Comparison of ENCODE assay signal across 14 cellular contexts in genomic region chr2:219507555-219508443, GRCh38. TPM values are rescaled to one million over a fixed set of nuclear protein-coding genes. Genes with fewer than 3 reads are reported as not detected.
DNase-seq lines count a peak whose midpoint lies in the region; ATAC-seq, FAIRE-seq and TF ChIP-seq lines count a peak whose summit lies in the region.
"Had no signal": no experiment of that assay in that cellular context is flagged by ENCODE, and none has a peak within 500 bp of the region (broad histone marks: within the 10 kb centered on the region; RNA-seq: fewer than 3 reads in every experiment).

No MANE protein-coding gene starts in this region.

- POLR2A ChIA-PET in HepG2 (lab: Yijun Ruan, JAX) (interaction anchor here (1.0 to 7.7 kb wide), 2 partner anchors 9 to 119 kb away, joined by 3 to 94 read pairs; partner anchors contain the start of gene GMPPA), K562 (lab: Yijun Ruan, JAX) (interaction anchor here (1.4 to 3.4 kb wide), 2 partner anchors 8 to 12 kb away, joined by 7 to 37 read pairs; partner anchors contain the start of gene GMPPA), RWPE1 (lab: Yijun Ruan, JAX; ENCODE audit: low non-redundant PET) (interaction anchor here (0.6 to 1.1 kb wide), 2 partner anchors 9 to 73 kb away, joined by 3 to 4 read pairs; partner anchors contain the start of genes GMPPA and SPEG)

- no peaks in the 10 kb centered on the region for H3K9me3 ChIP-seq in HepG2 (ENCODE audit: low read length)
- H3K9me3 ChIP-seq in right lobe of liver: no peaks in the 10 kb centered on the region
- H3K9me3 ChIP-seq in K562 (replicated peaks; ENCODE audit: control insufficient read depth, insufficient read depth, low read depth, low read length): no peaks in the 10 kb centered on the region
- H3K9me3 ChIP-seq in osteoblast (ENCODE audit: low read depth, low read length): no peaks in the 10 kb centered on the region
- H3K9me3 ChIP-seq: pancreas, upper lobe of left lung had no signal

- DNase-seq in HepG2 (ENCODE audit: low spot score) (no peak), right lobe of liver (no peak), K562 (ENCODE audit: extremely low read depth in 1 of 4, low spot score in 3 of 4) (no peak), osteoblast (ENCODE audit: insufficient read length, low spot score, missing footprints) (no peak), RWPE1 (ENCODE audit: low spot score) (no peak)
- DNase-seq: activated B cell treated with CpG ODN at 0.5 μM for 24 hours had no signal

- H3K4me2 ChIP-seq in HepG2 (ENCODE audit: low read depth, low read length) (no peak overlapping the region), K562 (ENCODE audit: insufficient read depth, low read length) (no peak overlapping the region), osteoblast (ENCODE audit: insufficient read depth, low read length) (no peak overlapping the region)

- H3K4me1 ChIP-seq in HepG2 (ENCODE audit: insufficient read depth, low read length) (peaks cover 19% of the 10 kb centered on the region), right lobe of liver (peaks cover 0 to 3% (median 0%) of the 10 kb centered on the region in 4 donors), K562 (replicated peaks in 1 of 2; ENCODE audit: control insufficient read depth in 2 of 2, insufficient read depth in 2 of 2, low read length in 2 of 2) (peaks cover 54 to 78% of the 10 kb centered on the region in 2 experiments), osteoblast (ENCODE audit: insufficient read depth, low read length) (peaks cover 12% of the 10 kb centered on the region)

- TF ChIP-seq EP300 in HepG2 (IDR thresholded peaks at IDR 0.05; ENCODE audit: low read depth in 2 of 2, low read length in 2 of 2) (no peak), HepG2 (CRISPR knock-in tag; IDR thresholded peaks at IDR 0.05; ENCODE audit: borderline replicate concordance) (no peak), K562 (IDR thresholded peaks at IDR 0.05; ENCODE audit: low read length) (no peak)

- H2AFZ ChIP-seq in HepG2 (ENCODE audit: low read length): no peak overlapping the region
- no peak overlapping the region for H2AFZ ChIP-seq in K562 (ENCODE audit: low read depth, low read length)
- H2AFZ ChIP-seq in osteoblast (ENCODE audit: low read length): no peak overlapping the region

- TF ChIP-seq CTCF in HepG2 (CRISPR knock-in tag; IDR thresholded peaks at IDR 0.05) (no peak), right lobe of liver (IDR thresholded peaks at IDR 0.05) (no peak), K562 (IDR thresholded peaks at IDR 0.05 in 2 of 3, conservative IDR thresholded peaks at IDR 0.05 in 1 of 3; ENCODE audit: insufficient read depth in 2 of 3, low read depth in 1 of 3, low read length in 3 of 3) (no peak), osteoblast (IDR thresholded peaks at IDR 0.05; ENCODE audit: extremely low read depth, low read depth, low read length) (no peak), RWPE1 (conservative IDR thresholded peaks at IDR 0.05; ENCODE audit: low read depth) (no peak)

- H3K9me1 ChIP-seq in K562 (ENCODE audit: control insufficient read depth, insufficient read depth, low read length): no peaks in the 10 kb centered on the region

- intact Hi-C loops in HepG2 (cut with micrococcal nuclease; ENCODE audit: unreplicated experiment): no loop called here
- intact Hi-C loops in right lobe of liver (cut with DNase I): no loop called here
- intact Hi-C loops in K562 (cut with micrococcal nuclease): no loop called here

- no peak for TF ChIP-seq POLR2A in HepG2 (IDR thresholded peaks at IDR 0.05; ENCODE audit: insufficient read depth in 1 of 2, low read depth in 2 of 2, low read length in 2 of 2)
- TF ChIP-seq POLR2A in right lobe of liver (IDR thresholded peaks at IDR 0.05): no peak
- no peak for TF ChIP-seq POLR2A in K562 (conservative IDR thresholded peaks at IDR 0.05)

- H4K20me1 ChIP-seq in HepG2 (ENCODE audit: insufficient read depth, low read length) (peaks cover 3% of the 10 kb centered on the region; the same call in 1 of the 2 replicates), K562 (replicated peaks; ENCODE audit: control insufficient read depth, insufficient read depth, low read length) (no peaks in the 10 kb centered on the region), osteoblast (ENCODE audit: insufficient read depth, low read length) (peaks cover 10% of the 10 kb centered on the region)

- BruUV-seq in HepG2 (replicated peaks; lab: Mats Ljungman, UMichigan) (no TSS peak), K562 (replicated peaks; lab: Mats Ljungman, UMichigan) (no TSS peak)

- peaks cover 4 to 19% of the 10 kb centered on the region in 2 experiments; a peak in 3 of 5 replicates for H3K27me3 ChIP-seq in HepG2 (ENCODE audit: control insufficient read depth in 1 of 2, insufficient read depth in 2 of 2, low read length in 2 of 2)
- H3K27me3 ChIP-seq in right lobe of liver: no peaks in the 10 kb centered on the region
- H3K27me3 ChIP-seq in K562 (ENCODE audit: control insufficient read depth in 2 of 2, insufficient read depth in 2 of 2, low read length in 2 of 2): no peaks in the 10 kb centered on the region
- peaks cover 19% of the 10 kb centered on the region for H3K27me3 ChIP-seq in osteoblast (ENCODE audit: insufficient read depth, low read length)
- H3K27me3 ChIP-seq: pancreas had no signal

- no peak for FAIRE-seq in HepG2 (lab: Jason Lieb, UNC)
- FAIRE-seq in K562 (lab: Jason Lieb, UNC): peak; percentile 66
- FAIRE-seq: G401.6, pancreas had no signal

- H3K27ac ChIP-seq in HepG2 (ENCODE audit: extremely low read length, insufficient read depth, low read length) (no peak overlapping the region), right lobe of liver (no peak overlapping the region), K562 (ENCODE audit: extremely low read depth, low read depth, low read length) (0 out of 3 replicates have a peak overlapping the region, but pooled peaks have one; percentile 30), temporal lobe (ENCODE audit: low read depth, low read length) (peak overlapping the region; percentile 9), osteoblast (ENCODE audit: low read depth, low read length) (no peak overlapping the region), RWPE1 (no peak overlapping the region)
- H3K27ac ChIP-seq: pancreas, upper lobe of left lung had no signal

- H3K9ac ChIP-seq in HepG2 (ENCODE audit: insufficient read depth, low read depth, low read length) (no peak overlapping the region), K562 (ENCODE audit: insufficient read depth in 1 of 2, low read depth in 2 of 2, low read length in 2 of 2) (peak overlapping the region in 1 of 2 experiments; percentile 53; a peak in 2 of 4 replicates)

- 78% methylated on average over 8 of the region's 8 CpGs for WGBS in HepG2 (ENCODE audit: low lambda C conversion rate)
- 55% methylated on average over 6 of the region's 8 CpGs for WGBS in right lobe of liver (ENCODE audit: insufficient coverage, low coverage, low lambda C conversion rate, missing lambda C conversion rate)
- WGBS in K562 (ENCODE audit: insufficient coverage, low coverage, missing lambda C conversion rate): 24% methylated on average over 5 of the region's 8 CpGs

- H3K4me3 ChIP-seq in HepG2 (replicated peaks in 1 of 3; ENCODE audit: insufficient read depth in 1 of 3, low read depth in 2 of 3, low read length in 3 of 3) (no peak overlapping the region), right lobe of liver (no peak overlapping the region), K562 (no peak overlapping the region), osteoblast (ENCODE audit: insufficient read depth, low read length) (no peak overlapping the region)
- H3K4me3 ChIP-seq: dorsolateral prefrontal cortex, pancreas, skin epidermis, upper lobe of left lung had no signal

- H3K79me2 ChIP-seq in HepG2 (ENCODE audit: insufficient read depth, low read length) (no peaks in the 10 kb centered on the region), K562 (ENCODE audit: control insufficient read depth, insufficient read depth, low read length) (peaks cover 5% of the 10 kb centered on the region; the same call in 1 of the 3 replicates), osteoblast (ENCODE audit: insufficient read depth, low read length) (no peaks in the 10 kb centered on the region)

- in situ Hi-C loops in HepG2 (cut with HindIII; ENCODE audit: extremely low pct_ligation_motif_present, low pct_unique_long_range_greater_than_20kb): no loop called here
- in situ Hi-C loops in K562 (cut with MboI): no loop called here

- H3K36me3 ChIP-seq in HepG2 (replicated peaks in 1 of 2; ENCODE audit: control insufficient read depth in 1 of 2, insufficient read depth in 2 of 2, low read length in 2 of 2): peaks cover 15 to 29% of the 10 kb centered on the region in 2 experiments
- H3K36me3 ChIP-seq in right lobe of liver: peaks cover 0 to 9% (median 0%) of the 10 kb centered on the region in 4 donors
- peaks cover 45% of the 10 kb centered on the region; the same call in 2 of the 3 replicates for H3K36me3 ChIP-seq in K562 (ENCODE audit: control insufficient read depth, insufficient read depth, low read length)
- H3K36me3 ChIP-seq in osteoblast (ENCODE audit: insufficient read depth, low read length): peaks cover 31% of the 10 kb centered on the region

- TF ChIP-seq RAD21 in HepG2 (CRISPR knock-in tag; IDR thresholded peaks at IDR 0.05): no peak
- no peak for TF ChIP-seq RAD21 in K562 (CRISPR knock-in tag; conservative IDR thresholded peaks at IDR 0.05 in 1 of 2, IDR thresholded peaks at IDR 0.05 in 1 of 2)

- no peak for ATAC-seq in HepG2
- no peak for ATAC-seq in right lobe of liver
- no peak for ATAC-seq in K562
- ATAC-seq: Panc1; pancreas; stimulated activated effector memory CD8-positive, alpha-beta T cell treated with anti-CD3 and anti-CD28 coated beads, Interleukin-12 subunit alpha, Interleukin-12 subunit beta, amount 100 ng/mL, for 72 hours had no signal

- CTCF ChIA-PET in HepG2 (lab: Yijun Ruan, JAX; ENCODE audit: low intra/inter-chr PET ratio, low total read pairs) (no interaction called here), K562 (lab: Yijun Ruan, JAX; ENCODE audit: low intra/inter-chr PET ratio) (no interaction called here), RWPE1 (lab: Yijun Ruan, JAX) (interaction anchor here (0.5 to 3.6 kb wide), 6 partner anchors 8 to 1217 kb away, joined by 3 to 26 read pairs (median 6); partner anchors contain the start of gene GMPPA)

RNA-seq across cellular contexts. Expression of gene ASIC4, which starts 6.5 kb away (rescaled TPM):
- total RNA-seq in HepG2 (2016; rRNA removed; fragmentation: Illumina TruSeq; extraction: Trizol) (not detected in 2 replicates), right lobe of liver (not detected), K562 (2014; rRNA removed) (17.7 and 24.8 TPM in 2 replicates), K562 (2014; rRNA removed; fragmentation: Illumina TruSeq; extraction: Trizol) (2.3 and 3.8 TPM in 2 replicates), K562 (2015; rRNA removed; fragmentation: Illumina TruSeq; extraction: Trizol) (9.6 and 9.8 TPM in 2 replicates), K562 (2021) (13.5 and 14.7 TPM in 2 replicates), temporal lobe (3.4 TPM), osteoblast (under 0.01 TPM in 1 of 2 replicates, not detected in the other)
- total RNA-seq in HepG2 (2016; cell fraction: cytosol; rRNA removed; fragmentation: Illumina TruSeq; extraction: Trizol; ENCODE audit: low read depth): not detected in 2 replicates
- not detected in 2 replicates for total RNA-seq in HepG2 (2016; cell fraction: insoluble cytoplasmic fraction; rRNA removed; fragmentation: Illumina TruSeq; extraction: Trizol)
- not detected in 2 replicates for total RNA-seq in HepG2 (2016; cell fraction: membrane; rRNA removed; fragmentation: Illumina TruSeq; extraction: Trizol)
- total RNA-seq in HepG2 (2016; cell fraction: nucleus; rRNA removed; fragmentation: Illumina TruSeq; extraction: Trizol): not detected in 2 replicates
- polyA plus RNA-seq in HepG2 (2011; rRNA removed) (0.03 TPM in 2 replicates), K562 (2011; rRNA removed) (2.5 and 8.6 TPM in 2 replicates), K562 (2014; fragmentation: Illumina TruSeq; extraction: Trizol) (4.8 and 5.0 TPM in 2 replicates), K562 (2014; fragmentation: Nextera tagmentation; extraction: Ambion mirVana) (under 1 TPM; 0.07 to 0.08 TPM), K562 (2014; rRNA removed) (19.0 and 19.2 TPM in 2 replicates)
- polyA plus RNA-seq in HepG2 (2011; cell fraction: cytosol; rRNA removed): 0.01 TPM in 1 of 2 replicates, not detected in the other
- polyA plus RNA-seq in HepG2 (2011; cell fraction: nucleus; rRNA removed): 0.23 and 0.24 TPM in 2 replicates
- polyA plus RNA-seq in HepG2 (2012): not detected in 2 replicates
- not detected in 2 replicates for polyA plus RNA-seq in HepG2 (2016; cell fraction: cytosol; fragmentation: Illumina TruSeq; extraction: Trizol; ENCODE audit: low read depth)
- not detected in 2 replicates for polyA plus RNA-seq in HepG2 (2016; cell fraction: insoluble cytoplasmic fraction; fragmentation: Illumina TruSeq; extraction: Trizol; ENCODE audit: low read depth)
- not detected in 2 replicates for polyA plus RNA-seq in HepG2 (2016; cell fraction: membrane; fragmentation: Illumina TruSeq; extraction: Trizol; ENCODE audit: low read depth)
- polyA plus RNA-seq in HepG2 (2016; cell fraction: nucleus; fragmentation: Illumina TruSeq; extraction: Trizol; ENCODE audit: insufficient read depth, low read depth): 0.16 TPM in 1 of 2 replicates, not detected in the other
- 0.06 and 0.07 TPM in 2 replicates for polyA minus RNA-seq in HepG2 (2011; rRNA and poly(A)+ RNA removed; ENCODE audit: low replicate concordance)
- not detected in 2 replicates for polyA minus RNA-seq in HepG2 (2011; cell fraction: cytosol; rRNA and poly(A)+ RNA removed)
- 0.12 and 0.26 TPM in 2 replicates for polyA minus RNA-seq in HepG2 (2011; cell fraction: nucleus; rRNA and poly(A)+ RNA removed)
- total RNA-seq in K562 (2011; cell fraction: chromatin; rRNA removed; ENCODE audit: low replicate concordance): 14.4 and 30.7 TPM in 2 replicates
- total RNA-seq in K562 (2011; cell fraction: nucleolus; rRNA removed): 21.7 and 26.1 TPM in 2 replicates
- total RNA-seq in K562 (2011; cell fraction: nucleoplasm; rRNA removed): 15.1 and 18.3 TPM in 2 replicates
- 4.7 and 5.7 TPM in 2 replicates for polyA plus RNA-seq in K562 (2011; cell fraction: cytosol; rRNA removed)
- 48.9 and 62.7 TPM in 2 replicates for polyA plus RNA-seq in K562 (2011; cell fraction: nucleus; rRNA removed)
- 15.2 and 19.8 TPM in 2 replicates for polyA plus RNA-seq in K562 (2012)
- 2.5 and 4.5 TPM in 2 replicates for polyA minus RNA-seq in K562 (2011; rRNA and poly(A)+ RNA removed)
- polyA minus RNA-seq in K562 (2011; cell fraction: cytosol; rRNA and poly(A)+ RNA removed): 2.6 and 8.5 TPM in 2 replicates
- polyA minus RNA-seq in K562 (2011; cell fraction: nucleus; rRNA and poly(A)+ RNA removed): 13.9 and 26.5 TPM in 2 replicates
- total RNA-seq: activated B cell treated with CpG ODN at 0.5 μM for 24 hours had no signal

RNA-seq across cellular contexts. Expression of gene GMPPA, which starts 9.1 kb away (rescaled TPM):
- total RNA-seq in HepG2 (2016; rRNA removed; fragmentation: Illumina TruSeq; extraction: Trizol) (81.1 and 88.7 TPM in 2 replicates), right lobe of liver (10 to 100 TPM; 21.7 to 54.1 (median 40.2) TPM), K562 (2014; rRNA removed) (66.7 and 93.8 TPM in 2 replicates), K562 (2014; rRNA removed; fragmentation: Illumina TruSeq; extraction: Trizol) (38.5 and 47.9 TPM in 2 replicates), K562 (2015; rRNA removed; fragmentation: Illumina TruSeq; extraction: Trizol) (59.6 and 65.4 TPM in 2 replicates), K562 (2021) (69.7 and 71.3 TPM in 2 replicates), temporal lobe (7.9 TPM), osteoblast (46.0 and 46.3 TPM in 2 replicates)
- 41.1 and 50.9 TPM in 2 replicates for total RNA-seq in HepG2 (2016; cell fraction: cytosol; rRNA removed; fragmentation: Illumina TruSeq; extraction: Trizol; ENCODE audit: low read depth)
- 81.2 and 82.9 TPM in 2 replicates for total RNA-seq in HepG2 (2016; cell fraction: insoluble cytoplasmic fraction; rRNA removed; fragmentation: Illumina TruSeq; extraction: Trizol)
- 59.8 and 79.0 TPM in 2 replicates for total RNA-seq in HepG2 (2016; cell fraction: membrane; rRNA removed; fragmentation: Illumina TruSeq; extraction: Trizol)
- 39.6 and 46.3 TPM in 2 replicates for total RNA-seq in HepG2 (2016; cell fraction: nucleus; rRNA removed; fragmentation: Illumina TruSeq; extraction: Trizol)
- polyA plus RNA-seq in HepG2 (2011; rRNA removed) (106 and 115 TPM in 2 replicates), K562 (2011; rRNA removed) (101 and 108 TPM in 2 replicates), K562 (2014; fragmentation: Illumina TruSeq; extraction: Trizol) (82.1 and 90.5 TPM in 2 replicates), K562 (2014; fragmentation: Nextera tagmentation; extraction: Ambion mirVana) (10 to 100 TPM in 1 of 2 experiments, 1 to 10 TPM in 1; 7.0 to 24.7 TPM), K562 (2014; rRNA removed) (71.2 and 75.4 TPM in 2 replicates)
- polyA plus RNA-seq in HepG2 (2011; cell fraction: cytosol; rRNA removed): 98.1 and 128 TPM in 2 replicates
- polyA plus RNA-seq in HepG2 (2011; cell fraction: nucleus; rRNA removed): 123 and 155 TPM in 2 replicates
- 44.8 and 45.3 TPM in 2 replicates for polyA plus RNA-seq in HepG2 (2012)
- 40.7 and 53.5 TPM in 2 replicates for polyA plus RNA-seq in HepG2 (2016; cell fraction: cytosol; fragmentation: Illumina TruSeq; extraction: Trizol; ENCODE audit: low read depth)
- 88.1 and 98.3 TPM in 2 replicates for polyA plus RNA-seq in HepG2 (2016; cell fraction: insoluble cytoplasmic fraction; fragmentation: Illumina TruSeq; extraction: Trizol; ENCODE audit: low read depth)
- polyA plus RNA-seq in HepG2 (2016; cell fraction: membrane; fragmentation: Illumina TruSeq; extraction: Trizol; ENCODE audit: low read depth): 54.7 and 71.1 TPM in 2 replicates
- 87.2 and 90.5 TPM in 2 replicates for polyA plus RNA-seq in HepG2 (2016; cell fraction: nucleus; fragmentation: Illumina TruSeq; extraction: Trizol; ENCODE audit: insufficient read depth, low read depth)
- polyA minus RNA-seq in HepG2 (2011; rRNA and poly(A)+ RNA removed; ENCODE audit: low replicate concordance): 98.5 and 174 TPM in 2 replicates
- polyA minus RNA-seq in HepG2 (2011; cell fraction: cytosol; rRNA and poly(A)+ RNA removed): 43.2 and 68.0 TPM in 2 replicates
- polyA minus RNA-seq in HepG2 (2011; cell fraction: nucleus; rRNA and poly(A)+ RNA removed): 32.6 and 38.2 TPM in 2 replicates
- 76.3 and 182 TPM in 2 replicates for total RNA-seq in K562 (2011; cell fraction: chromatin; rRNA removed; ENCODE audit: low replicate concordance)
- total RNA-seq in K562 (2011; cell fraction: nucleolus; rRNA removed): 113 and 116 TPM in 2 replicates
- 78.7 and 92.4 TPM in 2 replicates for total RNA-seq in K562 (2011; cell fraction: nucleoplasm; rRNA removed)
- polyA plus RNA-seq in K562 (2011; cell fraction: cytosol; rRNA removed): 152 and 203 TPM in 2 replicates
- 219 and 235 TPM in 2 replicates for polyA plus RNA-seq in K562 (2011; cell fraction: nucleus; rRNA removed)
- 99.0 and 134 TPM in 2 replicates for polyA plus RNA-seq in K562 (2012)
- polyA minus RNA-seq in K562 (2011; rRNA and poly(A)+ RNA removed): 73.2 and 103 TPM in 2 replicates
- 47.8 and 64.1 TPM in 2 replicates for polyA minus RNA-seq in K562 (2011; cell fraction: cytosol; rRNA and poly(A)+ RNA removed)
- polyA minus RNA-seq in K562 (2011; cell fraction: nucleus; rRNA and poly(A)+ RNA removed): 38.2 and 59.0 TPM in 2 replicates

RNA-seq across cellular contexts. Expression of gene CHPF, which starts 35.8 kb away (rescaled TPM):
- total RNA-seq in HepG2 (2016; rRNA removed; fragmentation: Illumina TruSeq; extraction: Trizol): 34.7 and 79.6 TPM in 2 replicates
- total RNA-seq in HepG2 (2016; cell fraction: cytosol; rRNA removed; fragmentation: Illumina TruSeq; extraction: Trizol; ENCODE audit: low read depth): 21.6 and 22.1 TPM in 2 replicates
- 36.0 and 80.8 TPM in 2 replicates for total RNA-seq in HepG2 (2016; cell fraction: insoluble cytoplasmic fraction; rRNA removed; fragmentation: Illumina TruSeq; extraction: Trizol)
- total RNA-seq in HepG2 (2016; cell fraction: membrane; rRNA removed; fragmentation: Illumina TruSeq; extraction: Trizol): 42.0 and 50.0 TPM in 2 replicates
- total RNA-seq in HepG2 (2016; cell fraction: nucleus; rRNA removed; fragmentation: Illumina TruSeq; extraction: Trizol): 65.5 and 76.8 TPM in 2 replicates
- 111 and 171 TPM in 2 replicates for polyA plus RNA-seq in HepG2 (2011; rRNA removed)
- polyA plus RNA-seq in HepG2 (2011; cell fraction: cytosol; rRNA removed): 120 and 244 TPM in 2 replicates
- 203 and 211 TPM in 2 replicates for polyA plus RNA-seq in HepG2 (2011; cell fraction: nucleus; rRNA removed)
- polyA plus RNA-seq in HepG2 (2012): 115 and 161 TPM in 2 replicates
- polyA plus RNA-seq in HepG2 (2016; cell fraction: cytosol; fragmentation: Illumina TruSeq; extraction: Trizol; ENCODE audit: low read depth): 21.7 and 22.6 TPM in 2 replicates
- polyA plus RNA-seq in HepG2 (2016; cell fraction: insoluble cytoplasmic fraction; fragmentation: Illumina TruSeq; extraction: Trizol; ENCODE audit: low read depth): 45.9 and 55.3 TPM in 2 replicates
- polyA plus RNA-seq in HepG2 (2016; cell fraction: membrane; fragmentation: Illumina TruSeq; extraction: Trizol; ENCODE audit: low read depth): 40.5 and 41.4 TPM in 2 replicates
- 139 and 143 TPM in 2 replicates for polyA plus RNA-seq in HepG2 (2016; cell fraction: nucleus; fragmentation: Illumina TruSeq; extraction: Trizol; ENCODE audit: insufficient read depth, low read depth)
- polyA minus RNA-seq in HepG2 (2011; rRNA and poly(A)+ RNA removed; ENCODE audit: low replicate concordance): 12.1 and 292 TPM in 2 replicates
- 137 and 143 TPM in 2 replicates for polyA minus RNA-seq in HepG2 (2011; cell fraction: cytosol; rRNA and poly(A)+ RNA removed)
- polyA minus RNA-seq in HepG2 (2011; cell fraction: nucleus; rRNA and poly(A)+ RNA removed): 45.4 and 47.0 TPM in 2 replicates
- total RNA-seq in right lobe of liver: 100 to 1,000 TPM in 2 of 6 experiments, 10 to 100 TPM in 4; 33.2 to 183 (median 39.6) TPM
- total RNA-seq in K562 (2011; cell fraction: chromatin; rRNA removed; ENCODE audit: low replicate concordance): 9.1 and 46.2 TPM in 2 replicates
- total RNA-seq in K562 (2011; cell fraction: nucleolus; rRNA removed): 74.1 and 96.4 TPM in 2 replicates
- 36.0 and 36.5 TPM in 2 replicates for total RNA-seq in K562 (2011; cell fraction: nucleoplasm; rRNA removed)
- 57.2 and 67.6 TPM in 2 replicates for total RNA-seq in K562 (2014; rRNA removed)
- 1.5 and 2.0 TPM in 2 replicates for total RNA-seq in K562 (2014; rRNA removed; fragmentation: Illumina TruSeq; extraction: Trizol)
- total RNA-seq in K562 (2015; rRNA removed; fragmentation: Illumina TruSeq; extraction: Trizol): 7.9 and 9.0 TPM in 2 replicates
- 40.1 and 41.1 TPM in 2 replicates for total RNA-seq in K562 (2021)
- polyA plus RNA-seq in K562 (2011; rRNA removed): 9.9 and 14.8 TPM in 2 replicates
- 22.8 and 80.8 TPM in 2 replicates for polyA plus RNA-seq in K562 (2011; cell fraction: cytosol; rRNA removed)
- 25.6 and 44.2 TPM in 2 replicates for polyA plus RNA-seq in K562 (2011; cell fraction: nucleus; rRNA removed)
- 22.4 and 47.7 TPM in 2 replicates for polyA plus RNA-seq in K562 (2012)
- polyA plus RNA-seq in K562 (2014; fragmentation: Illumina TruSeq; extraction: Trizol): 2.6 and 11.5 TPM in 2 replicates
- polyA plus RNA-seq in K562 (2014; fragmentation: Nextera tagmentation; extraction: Ambion mirVana): under 1 TPM; 0.15 to 0.35 TPM
- 31.8 and 32.1 TPM in 2 replicates for polyA plus RNA-seq in K562 (2014; rRNA removed)
- 3.4 and 5.3 TPM in 2 replicates for polyA minus RNA-seq in K562 (2011; rRNA and poly(A)+ RNA removed)
- 25.0 and 30.2 TPM in 2 replicates for polyA minus RNA-seq in K562 (2011; cell fraction: cytosol; rRNA and poly(A)+ RNA removed)
- 24.2 and 27.0 TPM in 2 replicates for polyA minus RNA-seq in K562 (2011; cell fraction: nucleus; rRNA and poly(A)+ RNA removed)
- total RNA-seq in temporal lobe: 32.5 TPM
- 192 and 221 TPM in 2 replicates for total RNA-seq in osteoblast

RNA-seq across cellular contexts. Expression of gene TMEM198, which starts 36.0 kb away (rescaled TPM):
- total RNA-seq in HepG2 (2016; rRNA removed; fragmentation: Illumina TruSeq; extraction: Trizol) (11.6 and 17.3 TPM in 2 replicates), right lobe of liver (1 to 10 TPM in 5 of 6 experiments, under 1 TPM in 1; 0.68 to 3.2 (median 1.2) TPM), K562 (2014; rRNA removed) (1.1 and 2.5 TPM in 2 replicates), K562 (2014; rRNA removed; fragmentation: Illumina TruSeq; extraction: Trizol) (0.38 and 0.47 TPM in 2 replicates), K562 (2015; rRNA removed; fragmentation: Illumina TruSeq; extraction: Trizol) (0.98 and 1.1 TPM in 2 replicates), K562 (2021) (2.4 and 3.8 TPM in 2 replicates), temporal lobe (11.1 TPM), osteoblast (1.1 and 1.5 TPM in 2 replicates)
- 12.3 and 16.3 TPM in 2 replicates for total RNA-seq in HepG2 (2016; cell fraction: cytosol; rRNA removed; fragmentation: Illumina TruSeq; extraction: Trizol; ENCODE audit: low read depth)
- total RNA-seq in HepG2 (2016; cell fraction: insoluble cytoplasmic fraction; rRNA removed; fragmentation: Illumina TruSeq; extraction: Trizol): 10.7 and 17.8 TPM in 2 replicates
- 26.8 and 32.4 TPM in 2 replicates for total RNA-seq in HepG2 (2016; cell fraction: membrane; rRNA removed; fragmentation: Illumina TruSeq; extraction: Trizol)
- 9.3 and 11.7 TPM in 2 replicates for total RNA-seq in HepG2 (2016; cell fraction: nucleus; rRNA removed; fragmentation: Illumina TruSeq; extraction: Trizol)
- polyA plus RNA-seq in HepG2 (2011; rRNA removed) (23.5 and 40.8 TPM in 2 replicates), K562 (2011; rRNA removed) (1.1 and 2.2 TPM in 2 replicates), K562 (2014; fragmentation: Illumina TruSeq; extraction: Trizol) (1.0 and 1.3 TPM in 2 replicates), K562 (2014; fragmentation: Nextera tagmentation; extraction: Ambion mirVana) (under 1 TPM; 0.03 TPM), K562 (2014; rRNA removed) (2.5 and 2.7 TPM in 2 replicates)
- 43.6 and 52.1 TPM in 2 replicates for polyA plus RNA-seq in HepG2 (2011; cell fraction: cytosol; rRNA removed)
- polyA plus RNA-seq in HepG2 (2011; cell fraction: nucleus; rRNA removed): 61.3 and 68.7 TPM in 2 replicates
- 41.3 and 49.8 TPM in 2 replicates for polyA plus RNA-seq in HepG2 (2012)
- 16.5 and 21.1 TPM in 2 replicates for polyA plus RNA-seq in HepG2 (2016; cell fraction: cytosol; fragmentation: Illumina TruSeq; extraction: Trizol; ENCODE audit: low read depth)
- polyA plus RNA-seq in HepG2 (2016; cell fraction: insoluble cytoplasmic fraction; fragmentation: Illumina TruSeq; extraction: Trizol; ENCODE audit: low read depth): 12.8 and 14.5 TPM in 2 replicates
- polyA plus RNA-seq in HepG2 (2016; cell fraction: membrane; fragmentation: Illumina TruSeq; extraction: Trizol; ENCODE audit: low read depth): 27.9 and 28.1 TPM in 2 replicates
- polyA plus RNA-seq in HepG2 (2016; cell fraction: nucleus; fragmentation: Illumina TruSeq; extraction: Trizol; ENCODE audit: insufficient read depth, low read depth): 17.1 and 19.3 TPM in 2 replicates
- polyA minus RNA-seq in HepG2 (2011; rRNA and poly(A)+ RNA removed; ENCODE audit: low replicate concordance): 2.1 and 67.2 TPM in 2 replicates
- 26.3 and 28.6 TPM in 2 replicates for polyA minus RNA-seq in HepG2 (2011; cell fraction: cytosol; rRNA and poly(A)+ RNA removed)
- 12.9 and 13.6 TPM in 2 replicates for polyA minus RNA-seq in HepG2 (2011; cell fraction: nucleus; rRNA and poly(A)+ RNA removed)
- total RNA-seq in K562 (2011; cell fraction: chromatin; rRNA removed; ENCODE audit: low replicate concordance): 1.3 and 5.0 TPM in 2 replicates
- total RNA-seq in K562 (2011; cell fraction: nucleolus; rRNA removed): 4.3 and 6.5 TPM in 2 replicates
- total RNA-seq in K562 (2011; cell fraction: nucleoplasm; rRNA removed): 3.1 and 3.4 TPM in 2 replicates
- polyA plus RNA-seq in K562 (2011; cell fraction: cytosol; rRNA removed): 2.6 and 3.9 TPM in 2 replicates
- polyA plus RNA-seq in K562 (2011; cell fraction: nucleus; rRNA removed): 19.4 and 26.1 TPM in 2 replicates
- 2.1 and 3.5 TPM in 2 replicates for polyA plus RNA-seq in K562 (2012)
- 0.36 and 0.81 TPM in 2 replicates for polyA minus RNA-seq in K562 (2011; rRNA and poly(A)+ RNA removed)
- 0.95 and 1.0 TPM in 2 replicates for polyA minus RNA-seq in K562 (2011; cell fraction: cytosol; rRNA and poly(A)+ RNA removed)
- 1.5 and 1.7 TPM in 2 replicates for polyA minus RNA-seq in K562 (2011; cell fraction: nucleus; rRNA and poly(A)+ RNA removed)

Comparison
In these comparisons a context has a peak if more than half of its experiments do, and no peak if none do; other contexts are left out.
1. H3K27ac ChIP-seq: peak in K562 (single experiment) and temporal lobe (single experiment); none in HepG2 (single experiment), right lobe of liver (0 of 3), osteoblast (single experiment) and RWPE1 (single experiment).
2. Of the 241 proteins assayed by ChIP-seq in both HepG2 and K562: peak only in HepG2: none; only in K562: NFIC, TFAP4 and ZBTB7A; in both: none; in neither: 237; mixed calls (peak in some experiments, not most) for 1.